In the genomic region with DNA sequence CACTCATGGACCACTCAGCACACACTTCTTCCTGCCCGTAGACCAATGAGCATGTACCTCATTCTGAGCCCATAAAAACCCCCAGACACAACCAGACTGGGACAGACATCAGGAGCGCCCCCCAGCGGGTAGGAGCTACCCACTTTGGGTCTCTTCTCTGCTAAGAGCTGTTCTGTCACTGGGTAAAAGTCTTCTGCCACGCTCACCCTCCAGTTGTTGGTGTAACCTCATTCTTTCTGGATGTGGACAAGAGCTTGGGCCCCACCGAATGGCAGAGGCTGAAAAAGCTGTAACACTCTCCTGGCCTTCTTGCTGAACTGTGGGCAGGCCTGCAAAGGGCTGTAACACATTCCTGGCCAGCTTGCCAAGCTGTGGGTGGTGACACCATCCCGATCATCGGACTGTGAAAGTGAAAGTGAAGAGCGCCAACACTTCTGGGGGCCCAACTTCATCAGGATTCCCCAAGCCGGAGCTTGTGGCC, we compare ENCODE assay signal across 15 cellular contexts.
DNase-seq lines count a peak whose midpoint lies in the region; ATAC-seq and TF ChIP-seq lines count a peak whose summit lies in the region.
"Had no signal": no experiment of that assay in that cellular context is flagged by ENCODE, and none has a peak within 500 bp of the region (broad histone marks: within the 10 kb centered on the region; RNA-seq: fewer than 3 reads in every experiment).

No MANE protein-coding gene starts in this region.

- peak; percentile 66 for ATAC-seq in left lobe of liver
- ATAC-seq in natural killer cell treated with Interleukin-12 subunit alpha and Interleukin-12 subunit beta and Interleukin-15 and Interleukin-18, amount 100 ng/mL, for 72 hours: no peak

- no peaks in the 10 kb centered on the region for H3K4me1 Mint-ChIP-seq in natural killer cell treated with Interleukin-12 subunit alpha and Interleukin-12 subunit beta and Interleukin-15 and Interleukin-18, amount 100 ng/mL, for 72 hours (ENCODE audit: low read depth in 2 of 2)

- TF ChIP-seq CTCF in LNCaP clone FGC (IDR thresholded peaks at IDR 0.05; ENCODE audit: control insufficient read depth, extremely low read depth, insufficient read depth): peak; percentile 17; the same call in 1 of the 2 replicates
- TF ChIP-seq CTCF in GM10248 (IDR thresholded peaks at IDR 0.05; ENCODE audit: control extremely low read depth, extremely low read depth, low read depth, missing control alignments): no peak

- CTCF ChIA-PET in GM10248 (lab: Yijun Ruan, JAX): interaction anchor here (1.3 kb wide), 1 partner anchor 9 kb away, joined by 4 read pairs; no protein-coding TSS in a partner anchor

- POLR2A ChIA-PET in GM10248 (lab: Yijun Ruan, JAX): no interaction called here

- H3K36me3 Mint-ChIP-seq in natural killer cell treated with Interleukin-12 subunit alpha and Interleukin-12 subunit beta and Interleukin-15 and Interleukin-18, amount 100 ng/mL, for 72 hours: peaks cover 7% of the 10 kb centered on the region

- H3K9me3 Mint-ChIP-seq in natural killer cell treated with Interleukin-12 subunit alpha and Interleukin-12 subunit beta and Interleukin-15 and Interleukin-18, amount 100 ng/mL, for 72 hours: peaks cover 8% of the 10 kb centered on the region

- H3K4me3 ChIP-seq in LNCaP clone FGC (ENCODE audit: low read depth, low read length): peak overlapping the region; percentile 31
- H3K4me3 ChIP-seq: BLaER1, tibial artery had no signal

- no peak overlapping the region for H3K4me3 Mint-ChIP-seq in natural killer cell treated with Interleukin-12 subunit alpha and Interleukin-12 subunit beta and Interleukin-15 and Interleukin-18, amount 100 ng/mL, for 72 hours
- H3K4me3 Mint-ChIP-seq: endodermal cell, HFFc6 had no signal

- no peaks in the 10 kb centered on the region for H3K27me3 Mint-ChIP-seq in natural killer cell treated with Interleukin-12 subunit alpha and Interleukin-12 subunit beta and Interleukin-15 and Interleukin-18, amount 100 ng/mL, for 72 hours

- H3K27ac Mint-ChIP-seq in natural killer cell treated with Interleukin-12 subunit alpha and Interleukin-12 subunit beta and Interleukin-15 and Interleukin-18, amount 100 ng/mL, for 72 hours: no peak overlapping the region
- H3K27ac Mint-ChIP-seq: endodermal cell, HFFc6 had no signal

- DNase-seq in COLO829 (ENCODE audit: low spot score): peak; percentile 17
- DNase-seq in LNCaP clone FGC (ENCODE audit: low read depth): no peak
- peak; percentile 7 for DNase-seq in UCSD-AML1 (lab: John Stamatoyannopoulos, UW; ENCODE audit: unreplicated experiment)
- DNase-seq in left lobe of liver (ENCODE audit: low spot score): no peak
- no peak for DNase-seq in natural killer cell treated with Interleukin-12 subunit alpha and Interleukin-12 subunit beta and Interleukin-15 and Interleukin-18, amount 100 ng/mL, for 72 hours (ENCODE audit: low spot score)
- DNase-seq in NCI-H2107 treated with DMSO at 0.1 percent for 48 hours (lab: John Stamatoyannopoulos, UW; ENCODE audit: unreplicated experiment): no peak
- DNase-seq in dermis blood vessel endothelial cell: no peak
- no peak for DNase-seq in GM10248 (ENCODE audit: extremely low spot score)
- DNase-seq: activated T-cell treated with anti-CD3 and anti-CD28 coated beads, Interleukin-2, amount 50 U/mL, for 1 hour; endodermal cell; HFFc6; NCI-H1105; tibial artery; WERI-Rb-1 had no signal

Comparison
In these comparisons a context has a peak if more than half of its experiments do, and no peak if none do; other contexts are left out.
1. DNase-seq: peak in COLO829 (single experiment) and UCSD-AML1 (single experiment); none in LNCaP clone FGC (single experiment), left lobe of liver (single experiment), natural killer cell treated with Interleukin-12 subunit alpha and Interleukin-12 subunit beta and Interleukin-15 and Interleukin-18, amount 100 ng/mL, for 72 hours (single experiment), NCI-H2107 treated with DMSO at 0.1 percent for 48 hours (single experiment), dermis blood vessel endothelial cell (single experiment) and GM10248 (single experiment).